Comparison of ENCODE assay signal across 18 cellular contexts in genomic region chr7:101435461-101436225, GRCh38.
"Had no signal": no experiment of that assay in that cellular context is flagged by ENCODE, and none has a peak within 500 bp of the region (broad histone marks: within the 10 kb centered on the region; RNA-seq: fewer than 3 reads in every experiment).

No MANE protein-coding gene starts in this region.

- H3K9me3 ChIP-seq: esophagus muscularis mucosa, prostate gland, transverse colon had no signal

- H3K4me1 ChIP-seq: esophagus muscularis mucosa, prostate gland, transverse colon had no signal

- H3K36me3 ChIP-seq: cardiac muscle cell, esophagus muscularis mucosa, prostate gland, transverse colon had no signal

- H3K9me3 Mint-ChIP-seq: activated CD4-positive, alpha-beta memory T cell treated with anti-CD3 and anti-CD28 coated beads for 36 hours; activated naive CD4-positive, alpha-beta T cell treated with anti-CD3 and anti-CD28 coated beads, Interleukin-2, amount 50 U/mL, for 24 hours; activated T-cell treated with anti-CD3 and anti-CD28 coated beads, Interleukin-2, amount 50 U/mL, for 24 hours; naive B cell had no signal

- H3K36me3 Mint-ChIP-seq: activated CD4-positive, alpha-beta memory T cell treated with anti-CD3 and anti-CD28 coated beads for 36 hours; activated CD8-positive, alpha-beta memory T cell treated with anti-CD3 and anti-CD28 coated beads, Interleukin-2, amount 10 ng/mL, durations not matched to agents 7 days and 5 days; activated naive CD4-positive, alpha-beta T cell treated with anti-CD3 and anti-CD28 coated beads, Interleukin-2, amount 50 U/mL, for 24 hours had no signal

- ATAC-seq: activated CD8-positive, alpha-beta memory T cell treated with anti-CD3 and anti-CD28 coated beads, Interleukin-2, amount 10 ng/mL, durations not matched to agents 7 days and 5 days; right cardiac atrium; stimulated activated naive CD8-positive, alpha-beta T cell treated with anti-CD3 and anti-CD28 coated beads, Interleukin-15, Interleukin-2, amounts not matched to agents 100 U/mL and 50 U/mL, for 24 hours had no signal

- H3K4me3 ChIP-seq: cardiac muscle cell, esophagus muscularis mucosa, lung, prostate gland, smooth muscle cell, transverse colon had no signal

- H3K4me1 Mint-ChIP-seq: activated CD8-positive, alpha-beta memory T cell treated with anti-CD3 and anti-CD28 coated beads, Interleukin-2, amount 10 ng/mL, durations not matched to agents 7 days and 5 days; activated naive CD4-positive, alpha-beta T cell treated with anti-CD3 and anti-CD28 coated beads, Interleukin-2, amount 50 U/mL, for 24 hours had no signal

- DNase-seq: activated CD4-positive, alpha-beta memory T cell treated with anti-CD3 and anti-CD28 coated beads for 36 hours; activated CD8-positive, alpha-beta memory T cell treated with anti-CD3 and anti-CD28 coated beads, Interleukin-2, amount 10 ng/mL, durations not matched to agents 7 days and 5 days; activated effector memory CD4-positive, alpha-beta T cell treated with Interleukin-2 at 50 U/mL for 16 hours; activated T-cell treated with anti-CD3 and anti-CD28 coated beads, Interleukin-2, amount 50 U/mL, for 24 hours; hypothalamus; naive B cell; right cardiac atrium; stimulated activated CD4-positive, alpha-beta T cell treated with anti-CD3 and anti-CD28 coated beads, Interleukin-4, amount 100 ng/mL, for 4 hours; stimulated activated CD8-positive, alpha-beta memory T cell treated with anti-CD3 and anti-CD28 coated beads, Interleukin-4, amount 100 ng/mL, for 48 hours; stimulated activated naive CD8-positive, alpha-beta T cell treated with anti-CD3 and anti-CD28 coated beads, Interleukin-15, Interleukin-2, amounts not matched to agents 100 U/mL and 50 U/mL, for 24 hours; transverse colon had no signal

- H3K27ac Mint-ChIP-seq: activated CD4-positive, alpha-beta memory T cell treated with anti-CD3 and anti-CD28 coated beads for 36 hours; activated CD8-positive, alpha-beta memory T cell treated with anti-CD3 and anti-CD28 coated beads, Interleukin-2, amount 10 ng/mL, durations not matched to agents 7 days and 5 days; activated naive CD4-positive, alpha-beta T cell treated with anti-CD3 and anti-CD28 coated beads, Interleukin-2, amount 50 U/mL, for 24 hours; activated T-cell treated with anti-CD3 and anti-CD28 coated beads, Interleukin-2, amount 50 U/mL, for 24 hours had no signal

- H3K4me3 Mint-ChIP-seq: activated CD4-positive, alpha-beta memory T cell treated with anti-CD3 and anti-CD28 coated beads for 36 hours; activated CD8-positive, alpha-beta memory T cell treated with anti-CD3 and anti-CD28 coated beads, Interleukin-2, amount 10 ng/mL, durations not matched to agents 7 days and 5 days; activated naive CD4-positive, alpha-beta T cell treated with anti-CD3 and anti-CD28 coated beads, Interleukin-2, amount 50 U/mL, for 24 hours; activated T-cell treated with anti-CD3 and anti-CD28 coated beads, Interleukin-2, amount 50 U/mL, for 24 hours; naive B cell had no signal

- FAIRE-seq: colon had no signal

- H3K4me2 ChIP-seq: smooth muscle cell had no signal

- H3K27me3 ChIP-seq: cardiac muscle cell had no signal

- H3K27ac ChIP-seq: cardiac muscle cell, esophagus muscularis mucosa, prostate gland, transverse colon had no signal
